In genomic region chr7:148575640-148576411, GRCh38 we compare ENCODE assay signal across 8 cellular contexts. TPM values are rescaled to one million over a fixed set of nuclear protein-coding genes. Genes with fewer than 3 reads are reported as not detected.
DNase-seq lines count a peak whose midpoint lies in the region; ATAC-seq and TF ChIP-seq lines count a peak whose summit lies in the region.

No MANE protein-coding gene starts in this region.

- no peak for DNase-seq in BJ (ENCODE audit: low read depth)
- peak; percentile 37 for DNase-seq in GM19238 (ENCODE audit: insufficient read length, low spot score)
- peak; percentile 80 for DNase-seq in NCI-H69 (lab: John Stamatoyannopoulos, UW)
- DNase-seq in activated CD8-positive, alpha-beta T cell treated with anti-CD3 and anti-CD28 coated beads for 36 hours: peak; percentile 85
- DNase-seq in effector memory CD4-positive, alpha-beta T cell: peak; percentile 29 to 49 (median 39)
- DNase-seq in mucosa of gallbladder (ENCODE audit: low spot score): peak; percentile 68
- DNase-seq in stimulated activated CD8-positive, alpha-beta memory T cell treated with anti-CD3 and anti-CD28 coated beads, Interleukin-7, amount 100 ng/mL, for 24 hours (ENCODE audit: low read depth): peak; percentile 51

- H3K4me1 ChIP-seq in effector memory CD4-positive, alpha-beta T cell (ENCODE audit: control insufficient read depth, insufficient read depth, low read length, poor library complexity, severe bottlenecking): peaks cover 4% of the 10 kb centered on the region

- H3K36me3 ChIP-seq in BJ (ENCODE audit: control insufficient read depth, insufficient read depth, low read length): no peaks in the 10 kb centered on the region
- H3K36me3 ChIP-seq in effector memory CD4-positive, alpha-beta T cell (ENCODE audit: control insufficient read depth, insufficient read depth, low read length): no peaks in the 10 kb centered on the region

- intact Hi-C loops in activated CD8-positive, alpha-beta T cell treated with anti-CD3 and anti-CD28 coated beads for 36 hours (cut with micrococcal nuclease): loop anchor here (2.0 to 10.0 kb wide), 3 partner anchors 121 to 387 kb away; partner anchors contain the start of gene CUL1

- TF ChIP-seq CTCF in BJ (IDR thresholded peaks at IDR 0.05; ENCODE audit: insufficient read depth, low read depth, low read length): peak; percentile 90
- peak; percentile 89 for TF ChIP-seq CTCF in activated CD8-positive, alpha-beta T cell treated with anti-CD3 and anti-CD28 coated beads for 36 hours (IDR thresholded peaks at IDR 0.05)

- peaks cover 11% of the 10 kb centered on the region for H3K27me3 Mint-ChIP-seq in activated CD8-positive, alpha-beta T cell treated with anti-CD3 and anti-CD28 coated beads for 36 hours

- CTCF ChIA-PET in BJ (lab: Yijun Ruan, JAX): interaction anchor here (0.6 to 3.1 kb wide), 33 partner anchors 9 to 490 kb away, joined by 3 to 31 read pairs (median 4); partner anchors contain the start of gene CUL1
- CTCF ChIA-PET in activated CD8-positive, alpha-beta T cell treated with anti-CD3 and anti-CD28 coated beads for 36 hours (lab: Charles Lee): interaction anchor here (0.8 to 4.6 kb wide), 42 partner anchors 8 to 521 kb away, joined by 3 to 41 read pairs (median 5); partner anchors contain the start of gene CUL1

- no peak overlapping the region for H3K27ac ChIP-seq in effector memory CD4-positive, alpha-beta T cell (ENCODE audit: insufficient read depth, low read length, poor library complexity, severe bottlenecking)

- no peaks in the 10 kb centered on the region for H3K27me3 ChIP-seq in BJ (ENCODE audit: control insufficient read depth, insufficient read depth, low read length)
- H3K27me3 ChIP-seq in effector memory CD4-positive, alpha-beta T cell (replicated peaks; ENCODE audit: control insufficient read depth, insufficient read depth, low read length, poor library complexity, severe bottlenecking): no peaks in the 10 kb centered on the region

- H3K9me3 Mint-ChIP-seq in activated CD8-positive, alpha-beta T cell treated with anti-CD3 and anti-CD28 coated beads for 36 hours: no peaks in the 10 kb centered on the region

- H3K36me3 Mint-ChIP-seq in activated CD8-positive, alpha-beta T cell treated with anti-CD3 and anti-CD28 coated beads for 36 hours (ENCODE audit: low read depth): no peaks in the 10 kb centered on the region

- H3K4me3 Mint-ChIP-seq in activated CD8-positive, alpha-beta T cell treated with anti-CD3 and anti-CD28 coated beads for 36 hours: no peak overlapping the region

- peaks cover 11% of the 10 kb centered on the region for H3K4me1 Mint-ChIP-seq in activated CD8-positive, alpha-beta T cell treated with anti-CD3 and anti-CD28 coated beads for 36 hours (ENCODE audit: low read depth)

- H3K4me3 ChIP-seq in BJ (ENCODE audit: low read depth, low read length): no peak overlapping the region
- H3K4me3 ChIP-seq in effector memory CD4-positive, alpha-beta T cell (ENCODE audit: insufficient read depth, low read depth, low read length, poor library complexity, severe bottlenecking): no peak overlapping the region

- no peaks in the 10 kb centered on the region for H3K9me3 ChIP-seq in effector memory CD4-positive, alpha-beta T cell (ENCODE audit: control insufficient read depth, low read length)

- no peak overlapping the region for H3K27ac Mint-ChIP-seq in activated CD8-positive, alpha-beta T cell treated with anti-CD3 and anti-CD28 coated beads for 36 hours

- POLR2A ChIA-PET in BJ (lab: Charles Lee): no interaction called here
- POLR2A ChIA-PET in activated CD8-positive, alpha-beta T cell treated with anti-CD3 and anti-CD28 coated beads for 36 hours (lab: Charles Lee): interaction anchor here (0.9 to 1.3 kb wide), 2 partner anchors 122 to 184 kb away, joined by 3 to 8 read pairs; partner anchors contain the start of gene CUL1

- ATAC-seq in HG03442 (IDR thresholded peaks at IDR 0.05; ENCODE audit: unreplicated experiment): peak; percentile 87
- ATAC-seq in activated CD8-positive, alpha-beta T cell treated with anti-CD3 and anti-CD28 coated beads for 36 hours: peak; percentile 97

RNA-seq across cellular contexts. Expression of gene C7orf33, which starts 14.7 kb away (rescaled TPM):
- polyA plus RNA-seq in BJ (2011; rRNA removed): not detected in 2 replicates
- polyA minus RNA-seq in BJ (2011; rRNA and poly(A)+ RNA removed): not detected in 2 replicates
- total RNA-seq in activated CD8-positive, alpha-beta T cell treated with anti-CD3 and anti-CD28 coated beads for 36 hours: not detected
- total RNA-seq in mucosa of gallbladder: not detected
